In genomic region chr5:93595420-93596136, GRCh38 we compare ENCODE assay signal across 15 cellular contexts. TPM values are rescaled to one million over a fixed set of nuclear protein-coding genes. Genes with fewer than 3 reads are reported as not detected.
DNase-seq lines count a peak whose midpoint lies in the region; FAIRE-seq and TF ChIP-seq lines count a peak whose summit lies in the region.
"Had no signal": no experiment of that assay in that cellular context is flagged by ENCODE, and none has a peak within 500 bp of the region (broad histone marks: within the 10 kb centered on the region; RNA-seq: fewer than 3 reads in every experiment).

No MANE protein-coding gene starts in this region.

- H2AK5ac ChIP-seq in H1 (ENCODE audit: low read depth, low read length) (no peak overlapping the region), neuronal stem cell (ENCODE audit: low read depth, low read length) (no peak overlapping the region)

- H4K91ac ChIP-seq in H1 (replicated peaks; ENCODE audit: insufficient read length, low read length) (no peak overlapping the region), neuronal stem cell (ENCODE audit: low read depth, low read length, poor library complexity) (no peak overlapping the region)

- H2AFZ ChIP-seq in H1 (ENCODE audit: low read length): no peak overlapping the region
- no peak overlapping the region for H2AFZ ChIP-seq in neuronal stem cell (ENCODE audit: low read length)

- TF ChIP-seq CTCF in H1 (IDR thresholded peaks at IDR 0.05; ENCODE audit: control extremely low read depth in 1 of 3, insufficient read depth in 1 of 3, low read depth in 1 of 3, low read length in 3 of 3) (no peak), GM20000 (IDR thresholded peaks at IDR 0.05; ENCODE audit: extremely low read depth, missing control alignments) (no peak)

- H3K56ac ChIP-seq in H1 (replicated peaks; ENCODE audit: insufficient read length, low read depth, low read length): no peak overlapping the region

- H3K9ac ChIP-seq in HUES6 (ENCODE audit: low read length) (no peak overlapping the region), H1 (replicated peaks in 1 of 4; ENCODE audit: extremely low read depth in 1 of 4, low read depth in 3 of 4, low read length in 3 of 4) (no peak overlapping the region), neuronal stem cell (ENCODE audit: low read depth, low read length, poor library complexity) (no peak overlapping the region)

- peaks cover 100% of the 10 kb centered on the region for H3K27me3 ChIP-seq in HUES6 (ENCODE audit: control insufficient read depth, insufficient read depth, low read length)
- peaks cover 94 to 100% (median 97%) of the 10 kb centered on the region in 4 experiments for H3K27me3 ChIP-seq in H1 (replicated peaks in 1 of 4; ENCODE audit: control insufficient read depth in 3 of 4, extremely low read depth in 1 of 4, insufficient read depth in 3 of 4, low read length in 3 of 4)
- peaks cover 0 to 65% (median 17%) of the 10 kb centered on the region in 3 experiments for H3K27me3 ChIP-seq in neuronal stem cell (ENCODE audit: control insufficient read depth in 3 of 3, insufficient read depth in 3 of 3, low read depth in 1 of 3, low read length in 3 of 3)

- DNase-seq in ELF-1 (ENCODE audit: low read depth, low spot score) (peak; percentile 15), H1 (ENCODE audit: low read depth in 1 of 2, low spot score in 2 of 2) (no peak), neuronal stem cell (ENCODE audit: low spot score) (no peak), GM20000 (ENCODE audit: low spot score) (no peak), NCI-H1105 (lab: John Stamatoyannopoulos, UW) (no peak), NCI-H2029 (lab: John Stamatoyannopoulos, UW) (no peak)
- DNase-seq: activated naive CD4-positive, alpha-beta T cell treated with anti-CD3 and anti-CD28 coated beads, Interleukin-2, amount 50 U/mL, for 16 hours; colonic mucosa; GF-D8; HCEC 1CT; NCI-H2029 treated with DMSO at 0.1 percent for 48 hours; stimulated activated CD4-positive, alpha-beta T cell treated with anti-CD3 and anti-CD28 coated beads, Interleukin-2, amount 100 ng/mL, for 24 hours; T-helper 9 cell had no signal

- H2BK5ac ChIP-seq in H1 (ENCODE audit: low read depth, low read length): no peak overlapping the region
- H2BK5ac ChIP-seq in neuronal stem cell (ENCODE audit: low read length): no peak overlapping the region

- peaks cover 3% of the 10 kb centered on the region; the same call in 1 of the 2 replicates for H3K23me2 ChIP-seq in H1 (ENCODE audit: low read depth, low read length)

- H3K14ac ChIP-seq in H1 (ENCODE audit: insufficient read length) (no peak overlapping the region), neuronal stem cell (ENCODE audit: low read length) (no peak overlapping the region)

- H4K5ac ChIP-seq in H1 (ENCODE audit: insufficient read length, low read depth, low read length): no peak overlapping the region

- WGBS in H1 (ENCODE audit: extremely low coverage in 1 of 2, insufficient coverage in 1 of 2, insufficient read length in 1 of 2, insufficient replicate concordance in 2 of 2, low coverage in 1 of 2, low lambda C conversion rate in 2 of 2, missing lambda C conversion rate in 1 of 2), 2 experiments: 6% methylated on average over 27 of the region's 28 CpGs; no CpG with 5 or more reads in 1 of the 2 experiments
- no CpG with 5 or more reads among the region's 28 CpGs for WGBS in neuronal stem cell (ENCODE audit: extremely low coverage in 2 of 2, insufficient read length in 2 of 2, insufficient replicate concordance in 1 of 2), 2 donors

- H4K20me1 ChIP-seq in H1 (replicated peaks in 1 of 2; ENCODE audit: control insufficient read depth in 1 of 2, insufficient read depth in 2 of 2, low read length in 2 of 2): peaks cover 20 to 38% of the 10 kb centered on the region in 2 experiments

- H3K79me1 ChIP-seq in H1 (ENCODE audit: low read depth, low read length) (no peaks in the 10 kb centered on the region), neuronal stem cell (ENCODE audit: low read depth, low read length) (peaks cover 4% of the 10 kb centered on the region)

- no peak overlapping the region for H3K27ac ChIP-seq in HUES6 (ENCODE audit: low read depth, low read length)
- no peak overlapping the region for H3K27ac ChIP-seq in H1 (ENCODE audit: low read depth, low read length)
- no peak overlapping the region for H3K27ac ChIP-seq in neuronal stem cell (replicated peaks; ENCODE audit: low read length)
- H3K27ac ChIP-seq: colonic mucosa had no signal

- CTCF ChIA-PET in H1 (lab: Charles Lee; ENCODE audit: partially characterized antibody): interaction anchor here (0.6 to 3.9 kb wide), 15 partner anchors 9 to 1314 kb away, joined by 3 to 32 read pairs (median 5); partner anchors contain the start of gene NR2F1

- TF ChIP-seq EP300 in H1 (IDR thresholded peaks at IDR 0.05; ENCODE audit: borderline replicate concordance in 1 of 2, low read depth in 2 of 2, low read length in 2 of 2): no peak

- H3K9me3 ChIP-seq in HUES6 (ENCODE audit: control insufficient read depth, insufficient read depth, low read depth, low read length) (no peaks in the 10 kb centered on the region), H1 (ENCODE audit: insufficient read depth in 2 of 2, low read depth in 1 of 2, low read length in 1 of 2) (no peaks in the 10 kb centered on the region), neuronal stem cell (replicated peaks in 1 of 2; ENCODE audit: control insufficient read depth in 2 of 2, insufficient read depth in 1 of 2, low read depth in 1 of 2, low read length in 2 of 2) (peaks cover 4 to 26% of the 10 kb centered on the region in 2 donors)
- H3K9me3 ChIP-seq: colonic mucosa had no signal

- peak overlapping the region; percentile 56 to 62 for H3K4me2 ChIP-seq in H1 (ENCODE audit: insufficient read depth in 1 of 2, low read depth in 2 of 2, low read length in 2 of 2)
- H3K4me2 ChIP-seq in neuronal stem cell (ENCODE audit: insufficient read depth, low read length, poor library complexity, severe bottlenecking): peak overlapping the region; percentile 29

- no peaks in the 10 kb centered on the region for H3K79me2 ChIP-seq in H1 (ENCODE audit: control insufficient read depth in 1 of 2, insufficient read depth in 2 of 2, low read length in 2 of 2)

- H2BK15ac ChIP-seq in H1 (ENCODE audit: low read length): no peak overlapping the region
- no peak overlapping the region for H2BK15ac ChIP-seq in neuronal stem cell (ENCODE audit: low read length)

- H2BK20ac ChIP-seq in H1 (ENCODE audit: low read length): no peak overlapping the region

- no peak overlapping the region for H3K18ac ChIP-seq in H1 (ENCODE audit: extremely low read depth, low read length)
- H3K18ac ChIP-seq in neuronal stem cell (ENCODE audit: low read length): peak overlapping the region; percentile 68

- TF ChIP-seq POLR2A in H1 (IDR thresholded peaks at IDR 0.05; ENCODE audit: control extremely low read depth in 1 of 2, low read depth in 2 of 2, low read length in 2 of 2): no peak

- H3K4ac ChIP-seq in H1 (replicated peaks; ENCODE audit: insufficient read length, low read depth, low read length) (no peak overlapping the region), neuronal stem cell (ENCODE audit: low read length) (no peak overlapping the region)

- TF ChIP-seq RAD21 in H1 (IDR thresholded peaks at IDR 0.05 in 1 of 2, conservative IDR thresholded peaks at IDR 0.05 in 1 of 2; ENCODE audit: low read depth in 2 of 2, low read length in 2 of 2): no peak

- POLR2A ChIA-PET in H1 (lab: Charles Lee; ENCODE audit: partially characterized antibody): interaction anchor here (0.6 to 1.5 kb wide), 4 partner anchors 12 to 251 kb away, joined by 3 to 4 read pairs (median 3); partner anchors contain the start of gene NR2F1

- H3K4me3 ChIP-seq in HUES6 (ENCODE audit: low read depth, low read length) (peak overlapping the region; percentile 41), H1 (ENCODE audit: extremely low read depth in 1 of 4, insufficient read depth in 2 of 4, low read depth in 3 of 4, low read length in 4 of 4) (peak overlapping the region in 2 of 4 experiments; percentile 10 to 47; a peak in 3 of 8 replicates), neuronal stem cell (ENCODE audit: low read length in 2 of 2) (no peak overlapping the region)
- H3K4me3 ChIP-seq: colonic mucosa had no signal

- H4K8ac ChIP-seq in H1 (ENCODE audit: extremely low read depth, insufficient read depth, low read length) (no peak overlapping the region), neuronal stem cell (ENCODE audit: low read depth, low read length) (no peak overlapping the region)

- H2BK120ac ChIP-seq in H1 (replicated peaks; ENCODE audit: low read depth, low read length) (no peak overlapping the region), neuronal stem cell (ENCODE audit: low read depth, low read length) (no peak overlapping the region)

- H3K4me1 ChIP-seq in HUES6 (ENCODE audit: control insufficient read depth, insufficient read depth, low read length) (peaks cover 43% of the 10 kb centered on the region), H1 (replicated peaks in 1 of 4; ENCODE audit: control insufficient read depth in 3 of 4, insufficient read depth in 4 of 4, low read length in 3 of 4) (peaks cover 2 to 28% (median 18%) of the 10 kb centered on the region in 4 experiments), neuronal stem cell (ENCODE audit: control insufficient read depth in 2 of 2, insufficient read depth in 1 of 2, low read depth in 1 of 2, low read length in 2 of 2) (peaks cover 28 to 31% of the 10 kb centered on the region in 2 donors)
- H3K4me1 ChIP-seq: colonic mucosa had no signal

- no peak for FAIRE-seq in H1 (lab: Jason Lieb, UNC)

- H2BK12ac ChIP-seq in H1 (ENCODE audit: low read depth, low read length): no peak overlapping the region
- no peak overlapping the region for H2BK12ac ChIP-seq in neuronal stem cell (ENCODE audit: low read length)

- H3K23ac ChIP-seq in H1 (ENCODE audit: insufficient read length) (no peak overlapping the region), neuronal stem cell (ENCODE audit: low read depth, low read length, poor library complexity) (peak overlapping the region; percentile 12)

- H3K36me3 ChIP-seq in HUES6 (ENCODE audit: control insufficient read depth, insufficient read depth, low read length) (no peaks in the 10 kb centered on the region), H1 (ENCODE audit: control insufficient read depth in 2 of 4, insufficient read depth in 4 of 4, low read length in 3 of 4) (no peaks in the 10 kb centered on the region), neuronal stem cell (replicated peaks in 1 of 2; ENCODE audit: control insufficient read depth in 2 of 2, insufficient read depth in 2 of 2, low read length in 2 of 2) (peaks cover 9 to 53% of the 10 kb centered on the region in 2 donors)
- H3K36me3 ChIP-seq: colonic mucosa had no signal

RNA-seq across cellular contexts. Expression of gene NR2F1, which starts 12.6 kb away (rescaled TPM):
- not detected in 2 replicates for total RNA-seq in H1 (2021; fragmentation: NEBNext Ultra II Directional; extraction: Animal tissue kit (Norgen Biotek cat#: 25700))
- 0.17 TPM in 1 of 2 replicates, not detected in the other for polyA plus RNA-seq in H1 (2011; rRNA removed)
- polyA plus RNA-seq in H1 (2011; cell fraction: cytosol; rRNA removed): 0.27 TPM
- polyA plus RNA-seq in H1 (2011; cell fraction: nucleus; rRNA removed): 0.20 TPM
- polyA plus RNA-seq in H1 (2012, experiment 1 of 2): 0.17 to 0.59 TPM (median 0.49 TPM) in 4 replicates
- polyA plus RNA-seq in H1 (2012, experiment 2 of 2): not detected
- 0.02 TPM for polyA plus RNA-seq in H1 (2013, experiment 1 of 2)
- not detected for polyA plus RNA-seq in H1 (2013, experiment 2 of 2)
- polyA minus RNA-seq in H1 (2011; rRNA and poly(A)+ RNA removed): 0.13 TPM in 1 of 2 replicates, not detected in the other
- 2.1 TPM for polyA minus RNA-seq in H1 (2011; cell fraction: cytosol; rRNA and poly(A)+ RNA removed)
- 0.90 TPM for polyA minus RNA-seq in H1 (2011; cell fraction: nucleus; rRNA and poly(A)+ RNA removed)
- polyA plus RNA-seq in neuronal stem cell (2013, experiment 1 of 2): 63.6 TPM
- 66.2 TPM for polyA plus RNA-seq in neuronal stem cell (2013, experiment 2 of 2)
- polyA plus RNA-seq: CD14-positive monocyte had no signal

RNA-seq across cellular contexts. Expression of gene NR2F1-AS1, which starts 14.6 kb away (rescaled TPM):
- 1.6 and 2.1 TPM in 2 replicates for total RNA-seq in H1 (2021; fragmentation: NEBNext Ultra II Directional; extraction: Animal tissue kit (Norgen Biotek cat#: 25700))
- polyA plus RNA-seq in H1 (2011; rRNA removed): 1.1 and 5.6 TPM in 2 replicates
- 2.2 TPM for polyA plus RNA-seq in H1 (2011; cell fraction: cytosol; rRNA removed)
- polyA plus RNA-seq in H1 (2011; cell fraction: nucleus; rRNA removed): 0.88 TPM
- polyA plus RNA-seq in H1 (2012, experiment 1 of 2): 1.8 to 4.0 TPM (median 2.9 TPM) in 4 replicates
- 1.4 TPM for polyA plus RNA-seq in H1 (2012, experiment 2 of 2)
- polyA plus RNA-seq in H1 (2013, experiment 1 of 2): 4.1 TPM
- 3.5 TPM for polyA plus RNA-seq in H1 (2013, experiment 2 of 2)
- polyA minus RNA-seq in H1 (2011; rRNA and poly(A)+ RNA removed): 0.69 and 1.7 TPM in 2 replicates
- polyA minus RNA-seq in H1 (2011; cell fraction: cytosol; rRNA and poly(A)+ RNA removed): not detected
- 3.4 TPM for polyA minus RNA-seq in H1 (2011; cell fraction: nucleus; rRNA and poly(A)+ RNA removed)
- polyA plus RNA-seq in neuronal stem cell (2013, experiment 1 of 2): 12.0 TPM
- polyA plus RNA-seq in neuronal stem cell (2013, experiment 2 of 2): 12.9 TPM
- polyA plus RNA-seq: CD14-positive monocyte had no signal
